In the genomic region with DNA sequence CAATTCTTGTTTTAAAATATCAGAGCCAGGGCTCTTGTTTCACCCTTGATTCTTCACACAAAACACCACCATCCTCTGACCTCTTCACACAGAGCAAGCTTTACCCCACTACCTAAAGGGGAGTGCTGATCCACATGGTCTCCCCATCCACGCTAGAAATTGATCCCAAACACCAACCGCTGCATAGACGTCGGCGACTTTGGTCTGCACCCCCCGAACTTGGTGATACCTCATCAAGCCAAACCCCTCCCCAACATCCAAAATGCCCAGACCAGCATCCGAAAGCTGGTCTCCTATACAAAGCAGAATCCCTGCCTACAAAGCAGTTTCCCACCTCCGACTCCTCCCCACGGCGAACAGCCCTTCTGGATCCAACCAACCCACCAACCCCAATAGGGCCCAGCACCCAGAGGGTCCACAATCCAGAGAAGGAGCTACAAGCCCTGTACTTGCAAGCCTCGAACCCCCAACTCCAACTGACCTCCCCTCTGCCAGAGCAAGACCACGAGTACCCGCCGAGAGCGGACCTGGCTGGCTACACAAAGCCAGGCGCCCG, we compare ENCODE assay signal across 8 cellular contexts. TPM values are rescaled to one million over a fixed set of nuclear protein-coding genes. Genes with fewer than 3 reads are reported as not detected.
DNase-seq lines count a peak whose midpoint lies in the region; ATAC-seq, FAIRE-seq and TF ChIP-seq lines count a peak whose summit lies in the region.

No MANE protein-coding gene starts in this region.

- TF ChIP-seq RAD21 in A549 (conservative IDR thresholded peaks at IDR 0.05 in 1 of 2, IDR thresholded peaks at IDR 0.05 in 1 of 2), result no peak
- TF ChIP-seq RAD21 in GM12878 (IDR thresholded peaks at IDR 0.05; ENCODE audit: insufficient read depth, low read depth, low read length), result no peak

- TF ChIP-seq EP300 in A549 (IDR thresholded peaks at IDR 0.05) (no peak), GM12878 (IDR thresholded peaks at IDR 0.05; ENCODE audit: borderline replicate concordance in 1 of 2, control insufficient read depth in 1 of 2, low read depth in 2 of 2, low read length in 2 of 2) (no peak)

- TF ChIP-seq CTCF in A549 (IDR thresholded peaks at IDR 0.05) (no peak), GM12878 (IDR thresholded peaks at IDR 0.05 in 2 of 3, conservative IDR thresholded peaks at IDR 0.05 in 1 of 3; ENCODE audit: control insufficient read depth in 2 of 3, extremely low read depth in 1 of 3, insufficient read depth in 1 of 3, low read depth in 3 of 3, low read length in 3 of 3) (no peak)

- TF ChIP-seq POLR2A in A549 (IDR thresholded peaks at IDR 0.05; ENCODE audit: low read length), result 0 out of 2 replicates have a peak, but pooled peaks have one; percentile 11
- TF ChIP-seq POLR2A in GM12878 (IDR thresholded peaks at IDR 0.05; ENCODE audit: low read depth, low read length), result no peak

- H2AFZ ChIP-seq in GM12878 (ENCODE audit: control insufficient read depth, low read depth, low read length) (peak overlapping the region; percentile 4; the same call in 1 of the 2 replicates), mesenchymal stem cell (ENCODE audit: low read depth, low read length) (no peak overlapping the region)

- no TSS peak for BruUV-seq in GM12878 (replicated peaks; lab: Mats Ljungman, UMichigan)

- H4K91ac ChIP-seq in mesenchymal stem cell (ENCODE audit: low read length), result no peak overlapping the region

- H3K27ac ChIP-seq in A549, result peak overlapping the region; percentile 96 to 97
- H3K27ac ChIP-seq in GM12878 (ENCODE audit: control insufficient read depth, insufficient read depth), result peak overlapping the region; percentile 92
- H3K27ac ChIP-seq in mesenchymal stem cell (ENCODE audit: low read length, poor library complexity, severe bottlenecking), result peak overlapping the region; percentile 78

- peak overlapping the region; percentile 89 for H3K4me2 ChIP-seq in A549
- peak overlapping the region; percentile 88 for H3K4me2 ChIP-seq in GM12878 (ENCODE audit: control insufficient read depth, insufficient read depth)
- H3K4me2 ChIP-seq in mesenchymal stem cell (ENCODE audit: low read length, poor library complexity, severe bottlenecking), result peak overlapping the region; percentile 70

- H3K9ac ChIP-seq in GM12878 (ENCODE audit: control insufficient read depth, insufficient read depth, low read length) (peak overlapping the region; percentile 86), mesenchymal stem cell (ENCODE audit: low read length) (peak overlapping the region; percentile 96)

- H2BK15ac ChIP-seq in mesenchymal stem cell (ENCODE audit: low read depth, poor library complexity, severe bottlenecking), result peak overlapping the region; percentile 75

- H3K4me1 ChIP-seq in A549, result no peaks in the 10 kb centered on the region; the same call in 2 of the 3 replicates
- H3K4me1 ChIP-seq in GM12878 (ENCODE audit: control insufficient read depth, insufficient read depth, low read length), result no peaks in the 10 kb centered on the region
- peaks cover 5% of the 10 kb centered on the region for H3K4me1 ChIP-seq in mesenchymal stem cell (ENCODE audit: control insufficient read depth, insufficient read depth, low read depth, low read length)

- peaks cover 20% of the 10 kb centered on the region for H3K79me1 ChIP-seq in mesenchymal stem cell (replicated peaks; ENCODE audit: low read length, poor library complexity, severe bottlenecking)

- H2AK5ac ChIP-seq in mesenchymal stem cell (ENCODE audit: low read length, severe bottlenecking), result no peak overlapping the region

- no peak overlapping the region for H3K23ac ChIP-seq in mesenchymal stem cell (ENCODE audit: low read length in 2 of 2)

- H3K36me3 ChIP-seq in GM12878 (ENCODE audit: control insufficient read depth in 2 of 2, insufficient read depth in 2 of 2, low read length in 1 of 2) (peaks cover 0 to 4% of the 10 kb centered on the region in 2 experiments; a peak in 2 of 4 replicates), mesenchymal stem cell (ENCODE audit: control insufficient read depth in 1 of 2, insufficient read depth in 2 of 2, low read depth in 1 of 2, low read length in 2 of 2) (peaks cover 23 to 24% of the 10 kb centered on the region in 2 experiments)

- ATAC-seq in A549, result peak; percentile 11 to 46; a peak in 4 of 6 replicates
- peak; percentile 3 for ATAC-seq in HG02970 (IDR thresholded peaks at IDR 0.05; ENCODE audit: low FRiP score, unreplicated experiment)
- ATAC-seq in GM12878, result peak; percentile 1; the same call in 2 of the 3 replicates
- ATAC-seq in HG03135 (IDR thresholded peaks at IDR 0.05; ENCODE audit: unreplicated experiment), result no peak
- ATAC-seq in HG02840 (IDR thresholded peaks at IDR 0.05; ENCODE audit: low FRiP score, unreplicated experiment), result no peak

- in situ Hi-C loops in GM12878 (cut with MboI), result no loop called here

- POLR2A ChIA-PET in A549 (lab: Yijun Ruan, JAX), result interaction anchor here (1.0 to 3.0 kb wide), 17 partner anchors 7 to 542 kb away, joined by 3 to 51 read pairs (median 7); partner anchors contain the start of genes BCL2A1 and MTHFS
- POLR2A ChIA-PET in GM12878 (lab: Charles Lee), result interaction anchor here (0.6 to 3.9 kb wide), 21 partner anchors 9 to 149 kb away, joined by 3 to 49 read pairs (median 5); partner anchors contain the start of gene BCL2A1

- H4K8ac ChIP-seq in mesenchymal stem cell (ENCODE audit: low read length), result no peak overlapping the region

- DNase-seq in A549 (ENCODE audit: low read depth in 1 of 2, low spot score in 1 of 2), result no peak
- no peak for DNase-seq in GM12878 (ENCODE audit: low read depth, low spot score)
- DNase-seq in mesenchymal stem cell, result no peak
- no peak for DNase-seq in posterior vena cava (ENCODE audit: low spot score)
- no peak for DNase-seq in hippocampal formation (lab: John Stamatoyannopoulos, UW)

- H2BK12ac ChIP-seq in mesenchymal stem cell (ENCODE audit: low read length in 2 of 2), result no peak overlapping the region

- peaks cover 31% of the 10 kb centered on the region for H3K79me2 ChIP-seq in GM12878 (ENCODE audit: control insufficient read depth, insufficient read depth, low read length)

- H3K14ac ChIP-seq in mesenchymal stem cell (ENCODE audit: low read length in 2 of 2), result peak overlapping the region in 1 of 2 experiments; percentile 92

- H2BK120ac ChIP-seq in mesenchymal stem cell (ENCODE audit: low read depth, low read length), result no peak overlapping the region

- H3K27me3 ChIP-seq in GM12878 (replicated peaks in 1 of 2; ENCODE audit: control insufficient read depth in 2 of 2, insufficient read depth in 2 of 2, low read length in 1 of 2) (no peaks in the 10 kb centered on the region), mesenchymal stem cell (ENCODE audit: control insufficient read depth in 1 of 2, insufficient read depth in 1 of 2, low read length in 2 of 2) (no peaks in the 10 kb centered on the region)

- no peak for FAIRE-seq in A549 (lab: Jason Lieb, UNC)
- FAIRE-seq in GM12878 (lab: Jason Lieb, UNC), result no peak

- peak overlapping the region in 1 of 2 experiments; percentile 2 for H3K4ac ChIP-seq in mesenchymal stem cell (ENCODE audit: low read depth in 1 of 2, low read length in 2 of 2)

- peak overlapping the region in 1 of 2 experiments; percentile 83 for H3K18ac ChIP-seq in mesenchymal stem cell (ENCODE audit: low read depth in 1 of 2, low read length in 2 of 2)

- H3K4me3 ChIP-seq in A549, result peak overlapping the region; percentile 90
- peak overlapping the region; percentile 80 for H3K4me3 ChIP-seq in GM12878
- H3K4me3 ChIP-seq in mesenchymal stem cell (ENCODE audit: insufficient read depth in 1 of 2, low read depth in 1 of 2, low read length in 2 of 2), result peak overlapping the region; percentile 71 to 84

- intact Hi-C loops in GM12878 (cut with micrococcal nuclease; ENCODE audit: unreplicated experiment), result loop anchor here (2.0 to 5.0 kb wide), 3 partner anchors 26 to 140 kb away; partner anchors contain the start of genes BCL2A1 and MTHFS
- intact Hi-C loops in posterior vena cava (cut with DNase I), result no loop called here

- 16% methylated on average over 16 of the region's 17 CpGs for WGBS in A549 (ENCODE audit: missing lambda C conversion rate)
- 15% methylated on average over 17 of the region's 17 CpGs for WGBS in GM12878 (ENCODE audit: insufficient coverage, insufficient replicate concordance, low lambda C conversion rate, missing lambda C conversion rate)
- WGBS in mesenchymal stem cell, result 5% methylated on average over 17 of the region's 17 CpGs

- RAD21 ChIA-PET in GM12878 (lab: Charles Lee; ENCODE audit: unreplicated experiment), result interaction anchor here (0.6 to 3.3 kb wide), 22 partner anchors 9 to 95 kb away, joined by 3 to 52 read pairs (median 4); partner anchors contain the start of gene BCL2A1

- no peak overlapping the region for H2BK5ac ChIP-seq in mesenchymal stem cell (ENCODE audit: low read depth, low read length, poor library complexity, severe bottlenecking)

- CTCF ChIA-PET in A549 (lab: Yijun Ruan, JAX), result interaction anchor here (0.6 to 3.2 kb wide), 14 partner anchors 9 to 140 kb away, joined by 3 to 29 read pairs (median 3); partner anchors contain the start of gene MTHFS
- CTCF ChIA-PET in GM12878 (lab: Yijun Ruan, JAX), result interaction anchor here (0.6 to 2.7 kb wide), 16 partner anchors 9 to 166 kb away, joined by 3 to 12 read pairs (median 6); no protein-coding TSS in a partner anchor

- H3K9me3 ChIP-seq in A549 (peaks cover 42% of the 10 kb centered on the region), GM12878 (replicated peaks; ENCODE audit: control insufficient read depth, insufficient read depth, low read length) (peaks cover 27% of the 10 kb centered on the region), mesenchymal stem cell (ENCODE audit: control insufficient read depth, low read length) (peaks cover 37% of the 10 kb centered on the region)

- SMC1A ChIA-PET in GM12878 (lab: Charles Lee; ENCODE audit: uncharacterized antibody, unreplicated experiment), result interaction anchor here (0.5 to 4.5 kb wide), 27 partner anchors 8 to 143 kb away, joined by 3 to 54 read pairs (median 6); partner anchors contain the start of genes BCL2A1 and MTHFS

- H4K20me1 ChIP-seq in GM12878 (ENCODE audit: control insufficient read depth, insufficient read depth), result no peaks in the 10 kb centered on the region

RNA-seq across cellular contexts. Expression of gene MTHFS, which starts 25.8 kb away (rescaled TPM):
- polyA plus RNA-seq in A549 (2011; rRNA removed) (125 and 158 TPM in 2 replicates), A549 (2017; fragmentation: RNase III; extraction: RNeasy Plus Mini Kit Qiagen cat#74134 plus additional on column Dnase treatment) (102 to 115 TPM (median 107 TPM) in 3 replicates), GM12878 (2011; rRNA removed) (38.4 and 38.5 TPM in 2 replicates), GM12878 (2014; fragmentation: Illumina TruSeq; extraction: Trizol) (22.4 and 28.4 TPM in 2 replicates), GM12878 (2014; fragmentation: Nextera tagmentation; extraction: Ambion mirVana) (10 to 100 TPM; 14.0 to 24.5 TPM), GM12878 (2014; rRNA removed) (44.3 and 49.0 TPM in 2 replicates), GM12878 (2016; fragmentation: Nextera tagmentation; extraction: Ambion mirVana) (10 to 100 TPM; 78.9 to 81.9 TPM)
- 135 and 141 TPM in 2 replicates for polyA plus RNA-seq in A549 (2012; cell fraction: cytosol; rRNA removed)
- 41.1 and 54.7 TPM in 2 replicates for polyA plus RNA-seq in A549 (2012; cell fraction: nucleus; rRNA removed)
- polyA minus RNA-seq in A549 (2011; rRNA and poly(A)+ RNA removed), result 17.6 and 19.3 TPM in 2 replicates
- total RNA-seq in GM12878 (2013; cell fraction: nucleolus; rRNA removed), result 18.0 and 20.7 TPM in 2 replicates
- total RNA-seq in GM12878 (2014; rRNA removed) (24.0 and 26.8 TPM in 2 replicates), GM12878 (2014; rRNA removed; fragmentation: Illumina TruSeq; extraction: Trizol) (25.3 and 26.9 TPM in 2 replicates), GM12878 (2021) (35.3 and 38.4 TPM in 2 replicates), posterior vena cava (10 to 100 TPM in 1 of 2 donors, 1 to 10 TPM in 1; 6.9 to 18.1 TPM)
- polyA plus RNA-seq in GM12878 (2011; ENCODE audit: low read depth), result 16.9 TPM
- polyA plus RNA-seq in GM12878 (2011; cell fraction: cytosol; rRNA removed), result 26.7 and 34.1 TPM in 2 replicates
- 13.9 and 16.3 TPM in 2 replicates for polyA plus RNA-seq in GM12878 (2011; cell fraction: nucleus; rRNA removed)
- polyA plus RNA-seq in GM12878 (2012), result 21.6 and 24.8 TPM in 2 replicates
- 7.6 and 18.4 TPM in 2 replicates for polyA minus RNA-seq in GM12878 (2011; rRNA and poly(A)+ RNA removed)
- 7.5 and 9.8 TPM in 2 replicates for polyA minus RNA-seq in GM12878 (2011; cell fraction: cytosol; rRNA and poly(A)+ RNA removed)
- polyA minus RNA-seq in GM12878 (2011; cell fraction: nucleus; rRNA and poly(A)+ RNA removed), result 9.1 and 10.6 TPM in 2 replicates
- polyA plus RNA-seq in mesenchymal stem cell (2013, experiment 1 of 2), result 7.6 TPM
- polyA plus RNA-seq in mesenchymal stem cell (2013, experiment 2 of 2), result 7.9 TPM

RNA-seq across cellular contexts. Expression of gene BCL2A1, which starts 48.4 kb away (rescaled TPM):
- polyA plus RNA-seq in A549 (2011; rRNA removed) (14.5 and 20.1 TPM in 2 replicates), A549 (2017; fragmentation: RNase III; extraction: RNeasy Plus Mini Kit Qiagen cat#74134 plus additional on column Dnase treatment) (14.0 to 31.3 TPM (median 19.6 TPM) in 3 replicates), GM12878 (2011; rRNA removed) (375 and 596 TPM in 2 replicates), GM12878 (2014; fragmentation: Illumina TruSeq; extraction: Trizol) (374 and 510 TPM in 2 replicates), GM12878 (2014; fragmentation: Nextera tagmentation; extraction: Ambion mirVana) (100 to 1,000 TPM; 536 to 570 TPM), GM12878 (2014; rRNA removed) (224 and 283 TPM in 2 replicates), GM12878 (2016; fragmentation: Nextera tagmentation; extraction: Ambion mirVana) (100 to 1,000 TPM; 190 to 192 TPM)
- polyA plus RNA-seq in A549 (2012; cell fraction: cytosol; rRNA removed), result 21.5 and 23.6 TPM in 2 replicates
- polyA plus RNA-seq in A549 (2012; cell fraction: nucleus; rRNA removed), result 7.1 and 9.2 TPM in 2 replicates
- 4.5 and 6.2 TPM in 2 replicates for polyA minus RNA-seq in A549 (2011; rRNA and poly(A)+ RNA removed)
- total RNA-seq in GM12878 (2013; cell fraction: nucleolus; rRNA removed), result 254 and 257 TPM in 2 replicates
- total RNA-seq in GM12878 (2014; rRNA removed) (181 and 223 TPM in 2 replicates), GM12878 (2014; rRNA removed; fragmentation: Illumina TruSeq; extraction: Trizol) (358 and 373 TPM in 2 replicates), GM12878 (2021) (183 and 212 TPM in 2 replicates), posterior vena cava (1 to 10 TPM; 3.6 to 4.5 TPM)
- polyA plus RNA-seq in GM12878 (2011; ENCODE audit: low read depth), result 147 TPM
- 165 and 194 TPM in 2 replicates for polyA plus RNA-seq in GM12878 (2011; cell fraction: cytosol; rRNA removed)
- polyA plus RNA-seq in GM12878 (2011; cell fraction: nucleus; rRNA removed), result 92.5 and 111 TPM in 2 replicates
- 152 and 177 TPM in 2 replicates for polyA plus RNA-seq in GM12878 (2012)
- polyA minus RNA-seq in GM12878 (2011; rRNA and poly(A)+ RNA removed), result 130 and 161 TPM in 2 replicates
- 40.8 and 46.6 TPM in 2 replicates for polyA minus RNA-seq in GM12878 (2011; cell fraction: cytosol; rRNA and poly(A)+ RNA removed)
- polyA minus RNA-seq in GM12878 (2011; cell fraction: nucleus; rRNA and poly(A)+ RNA removed), result 73.5 and 89.2 TPM in 2 replicates
- not detected for polyA plus RNA-seq in mesenchymal stem cell (2013, experiment 1 of 2)
- polyA plus RNA-seq in mesenchymal stem cell (2013, experiment 2 of 2), result not detected

Comparison
In these comparisons a context has a peak if more than half of its experiments do, and no peak if none do; other contexts are left out.
1. ATAC-seq: peak in A549 (2 of 2), HG02970 (single experiment) and GM12878 (single experiment); none in HG03135 (single experiment) and HG02840 (single experiment).
2. RNA of gene BCL2A1, which starts 48.4 kb away (total RNA-seq): 181 to 373 TPM in GM12878; 3.6 to 4.5 TPM in posterior vena cava; every median in the first group is over 10 times any median in the second.
3. Of the 24 proteins assayed by ChIP-seq in both GM12878 and A549: peak only in GM12878: none; only in A549: POLR2A; in both: none; in neither: 23.
4. Peak in every context shown above with its lines, with median percentiles within 50 percentile points of each other: H3K27ac ChIP-seq, H3K4me2 ChIP-seq and H3K4me3 ChIP-seq.